Comparison of ENCODE assay signal across 19 cellular contexts in the genomic region with DNA sequence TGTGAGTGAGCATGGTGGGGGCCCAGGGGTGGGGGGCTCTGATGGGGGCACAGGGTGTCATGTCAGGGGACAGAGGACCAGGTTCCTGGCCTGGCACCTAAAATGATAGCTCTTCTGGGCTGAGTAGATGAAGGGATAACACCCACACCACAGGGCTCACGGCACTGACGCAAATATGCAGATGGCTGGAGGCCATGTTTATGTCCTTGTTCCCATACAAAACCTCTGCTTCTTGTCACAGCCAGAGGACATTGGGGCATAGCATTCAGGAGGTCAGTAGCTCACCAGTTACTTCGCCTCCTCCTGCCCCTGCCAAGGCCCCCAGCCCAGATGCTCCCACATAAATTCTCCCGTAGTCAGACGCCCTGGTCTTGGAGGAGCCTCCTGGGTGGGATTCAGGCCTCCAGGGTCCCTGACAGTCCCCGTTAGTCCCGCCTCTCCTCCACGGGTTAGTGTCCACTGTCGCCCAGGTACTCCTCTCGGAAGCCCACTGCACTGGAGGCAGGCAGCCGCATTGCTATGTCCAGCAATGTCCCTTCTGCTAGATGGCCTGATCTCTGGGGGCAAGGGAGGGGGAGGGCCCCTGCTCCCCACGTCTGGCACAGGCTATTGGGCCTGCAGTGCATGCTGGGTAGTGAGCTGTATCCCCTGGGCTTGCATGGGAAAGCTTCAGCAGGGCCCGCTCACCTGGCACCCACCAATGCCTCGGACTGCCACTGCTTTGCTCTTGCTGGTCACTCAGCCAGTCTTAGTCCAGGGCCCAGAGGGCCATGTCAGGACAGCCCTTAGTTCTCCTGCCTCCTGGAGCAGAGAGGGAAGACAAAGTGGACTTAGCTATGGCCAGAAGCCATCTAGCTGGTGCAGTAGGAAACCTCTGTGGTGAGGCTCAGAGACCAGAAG.
"Had no signal": no experiment of that assay in that cellular context is flagged by ENCODE, and none has a peak within 500 bp of the region (broad histone marks: within the 10 kb centered on the region; RNA-seq: fewer than 3 reads in every experiment).

No MANE protein-coding gene starts in this region.

- H3K9me3 ChIP-seq: body of pancreas, psoas muscle, testis, upper lobe of left lung had no signal

- H3K9me3 Mint-ChIP-seq: activated T-cell treated with anti-CD3 and anti-CD28 coated beads, Interleukin-2, amount 50 U/mL, for 24 hours had no signal

- H3K27ac Mint-ChIP-seq: activated CD8-positive, alpha-beta T cell treated with anti-CD3 and anti-CD28 coated beads, Interleukin-2, amount 10 ng/mL, durations not matched to agents 7 days and 5 days; activated naive CD4-positive, alpha-beta T cell treated with anti-CD3 and anti-CD28 coated beads for 36 hours; activated T-cell treated with anti-CD3 and anti-CD28 coated beads, Interleukin-2, amount 50 U/mL, for 24 hours; mesothelial cell of epicardium; nephron progenitor cell had no signal

- H3K36me3 Mint-ChIP-seq: mesothelial cell of epicardium had no signal

- H3K4me1 ChIP-seq: body of pancreas, psoas muscle, testis, upper lobe of left lung had no signal

- H3K27ac ChIP-seq: body of pancreas, psoas muscle, skin epidermis, testis, upper lobe of left lung had no signal

- H3K36me3 ChIP-seq: upper lobe of left lung had no signal

- H3K4me3 ChIP-seq: body of pancreas, lung, psoas muscle, skin epidermis, testis, upper lobe of left lung had no signal

- H3K4me1 Mint-ChIP-seq: mesothelial cell of epicardium had no signal

- DNase-seq: activated CD4-positive, alpha-beta T cell treated with anti-CD3 and anti-CD28 coated beads for 48 hours; activated CD4-positive, CD25-positive, alpha-beta regulatory T cell; activated CD8-positive, alpha-beta T cell treated with anti-CD3 and anti-CD28 coated beads, Interleukin-2, amount 10 ng/mL, durations not matched to agents 7 days and 5 days; activated naive CD4-positive, alpha-beta T cell treated with anti-CD3 and anti-CD28 coated beads for 36 hours; activated T-cell treated with anti-CD3 and anti-CD28 coated beads, Interleukin-2, amount 50 U/mL, for 24 hours; body of pancreas; caudate nucleus; kidney; nephron progenitor cell; psoas muscle; right cardiac atrium; T-helper 1 cell; T-helper 9 cell; testis had no signal

- H3K27me3 ChIP-seq: body of pancreas, testis, upper lobe of left lung had no signal

- H3K4me3 Mint-ChIP-seq: activated CD8-positive, alpha-beta T cell treated with anti-CD3 and anti-CD28 coated beads, Interleukin-2, amount 10 ng/mL, durations not matched to agents 7 days and 5 days; activated naive CD4-positive, alpha-beta T cell treated with anti-CD3 and anti-CD28 coated beads for 36 hours; activated T-cell treated with anti-CD3 and anti-CD28 coated beads, Interleukin-2, amount 50 U/mL, for 24 hours; mesothelial cell of epicardium; nephron progenitor cell had no signal

- ATAC-seq: activated CD8-positive, alpha-beta T cell treated with anti-CD3 and anti-CD28 coated beads, Interleukin-2, amount 10 ng/mL, durations not matched to agents 7 days and 5 days; body of pancreas; left lobe of liver; psoas muscle; right cardiac atrium had no signal
